In the genomic region with DNA sequence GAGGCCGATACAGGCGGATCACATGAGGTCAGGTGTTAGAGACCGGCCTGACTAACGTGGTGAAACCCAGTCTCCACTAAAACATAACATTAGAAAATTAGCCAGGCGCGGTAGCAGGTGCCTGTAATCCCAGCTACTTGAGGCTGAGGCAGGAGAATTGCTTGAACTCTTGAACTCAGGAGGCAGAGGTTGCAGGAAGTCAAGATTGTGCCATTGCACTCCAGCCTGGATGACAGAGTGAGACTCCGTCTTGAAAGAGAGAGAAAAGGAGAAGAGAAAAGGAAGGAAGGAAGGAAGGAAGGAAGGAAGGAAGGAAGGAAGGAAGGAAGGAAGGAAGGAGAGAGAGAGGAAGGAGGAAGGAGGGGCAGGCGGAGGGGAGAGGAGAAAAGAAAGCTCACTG, we compare ENCODE assay signal across 30 cellular contexts. TPM values are rescaled to one million over a fixed set of nuclear protein-coding genes. Genes with fewer than 3 reads are reported as not detected.
DNase-seq lines count a peak whose midpoint lies in the region; ATAC-seq and TF ChIP-seq lines count a peak whose summit lies in the region.
"Had no signal": no experiment of that assay in that cellular context is flagged by ENCODE, and none has a peak within 500 bp of the region (broad histone marks: within the 10 kb centered on the region; RNA-seq: fewer than 3 reads in every experiment).

No MANE protein-coding gene starts in this region.

- no peak overlapping the region for H3K27ac ChIP-seq in SJCRH30
- H3K27ac ChIP-seq in transverse colon: peak overlapping the region; percentile 44 to 71 (median 53)
- H3K27ac ChIP-seq: upper lobe of right lung had no signal

- no peak for TF ChIP-seq CTCF in transverse colon (IDR thresholded peaks at IDR 0.05)

- peaks cover 44% of the 10 kb centered on the region for H3K4me1 ChIP-seq in SJCRH30
- peaks cover 4 to 82% (median 36%) of the 10 kb centered on the region in 4 donors for H3K4me1 ChIP-seq in transverse colon

- in situ Hi-C loops in Caki2 (cut with HindIII; ENCODE audit: low pct_unique_long_range_greater_than_20kb, low sequenced_read_pairs) (no loop called here), transverse colon (cut with MboI; ENCODE audit: low pct_ligation_motif_present in 1 of 4, low pct_unique_long_range_greater_than_20kb in 1 of 4, low sequenced_read_pairs in 3 of 4) (no loop called here)

- no peak for ATAC-seq in activated T-helper 17 cell treated with anti-CD3 and anti-CD28 coated beads, Interleukin-2, amount 50 U/mL, for 72 hours (replicated peaks)
- ATAC-seq: CD8-positive, alpha-beta T cell; left lobe of liver; upper lobe of right lung had no signal

- no peak for TF ChIP-seq POLR2A in transverse colon (IDR thresholded peaks at IDR 0.05)

- H3K27me3 ChIP-seq in SJCRH30 (no peaks in the 10 kb centered on the region), transverse colon (no peaks in the 10 kb centered on the region)
- H3K27me3 ChIP-seq: upper lobe of right lung had no signal

- H3K4me3 ChIP-seq in SJCRH30: no peak overlapping the region
- H3K4me3 ChIP-seq in transverse colon: no peak overlapping the region
- H3K4me3 ChIP-seq: smooth muscle cell, upper lobe of right lung had no signal

- H3K9me3 ChIP-seq in SJCRH30 (replicated peaks): no peaks in the 10 kb centered on the region
- no peaks in the 10 kb centered on the region for H3K9me3 ChIP-seq in transverse colon
- H3K9me3 ChIP-seq: upper lobe of right lung had no signal

- DNase-seq in Caki2 (ENCODE audit: low read depth) (peak; percentile 50), SJCRH30 (peak; percentile 5 to 36), left kidney (ENCODE audit: low read depth, low spot score) (peak; percentile 80), transverse colon (no peak), AG20443 (ENCODE audit: low spot score) (no peak)
- no peak for DNase-seq in stimulated activated naive CD4-positive, alpha-beta T cell treated with Interleukin-2 at 50 U/mL for 16 hours (lab: John Stamatoyannopoulos, UW)
- DNase-seq: activated CD4-positive, alpha-beta T cell treated with anti-CD3 and anti-CD28 coated beads for 4 hours; activated CD8-positive, alpha-beta memory T cell treated with anti-CD3 and anti-CD28 coated beads for 24 hours; activated gamma-delta T cell; activated naive CD8-positive, alpha-beta T cell treated with anti-CD3 and anti-CD28 coated beads, Interleukin-2, amount 10 ng/mL, durations not matched to agents 7 days and 5 days; caudate nucleus; CD8-positive, alpha-beta T cell; DMS153; endodermal cell; hypothalamus; immature natural killer cell; IMR-90; mesenchymal stem cell; NCI-H1105; NCI-H187 treated with DMSO at 0.1 percent for 48 hours; NCI-H2171 treated with DMSO at 0.1 percent for 48 hours; NCI-H524 treated with DMSO at 0.1 percent for 48 hours; SIG-M5; stimulated activated CD4-positive, alpha-beta T cell treated with anti-CD3 and anti-CD28 coated beads, Interleukin-2, amount 100 ng/mL, for 24 hours; upper lobe of right lung had no signal

- H3K9me3 Mint-ChIP-seq in activated T-helper 17 cell treated with anti-CD3 and anti-CD28 coated beads, Interleukin-2, amount 50 U/mL, for 72 hours: no peaks in the 10 kb centered on the region
- H3K9me3 Mint-ChIP-seq: activated naive CD8-positive, alpha-beta T cell treated with anti-CD3 and anti-CD28 coated beads, Interleukin-2, amount 10 ng/mL, durations not matched to agents 7 days and 5 days; CD8-positive, alpha-beta T cell; dendritic cell treated with granulocyte-macrophage colony-stimulating factor and Interleukin-4, amounts not matched to agents 40 ng/mL and 50 ng/mL, for 4 days; endodermal cell; T-helper 1 cell treated with Interleukin-12 subunit alpha and Interleukin-12 subunit beta and Interleukin-4 antibody, amounts not matched to agents 30 μg/mL and 1 μg/mL, for 36 hours had no signal

- no peak overlapping the region for H3K27ac Mint-ChIP-seq in activated T-helper 17 cell treated with anti-CD3 and anti-CD28 coated beads, Interleukin-2, amount 50 U/mL, for 72 hours
- H3K27ac Mint-ChIP-seq: activated naive CD8-positive, alpha-beta T cell treated with anti-CD3 and anti-CD28 coated beads, Interleukin-2, amount 10 ng/mL, durations not matched to agents 7 days and 5 days; CD8-positive, alpha-beta T cell; dendritic cell treated with granulocyte-macrophage colony-stimulating factor and Interleukin-4, amounts not matched to agents 40 ng/mL and 50 ng/mL, for 4 days; endodermal cell; immature natural killer cell; T-helper 1 cell treated with Interleukin-12 subunit alpha and Interleukin-12 subunit beta and Interleukin-4 antibody, amounts not matched to agents 30 μg/mL and 1 μg/mL, for 36 hours had no signal

- H3K36me3 ChIP-seq in SJCRH30 (no peaks in the 10 kb centered on the region), transverse colon (no peaks in the 10 kb centered on the region)
- H3K36me3 ChIP-seq: upper lobe of right lung had no signal

- H3K4me3 Mint-ChIP-seq in activated T-helper 17 cell treated with anti-CD3 and anti-CD28 coated beads, Interleukin-2, amount 50 U/mL, for 72 hours: no peak overlapping the region
- H3K4me3 Mint-ChIP-seq: activated naive CD8-positive, alpha-beta T cell treated with anti-CD3 and anti-CD28 coated beads, Interleukin-2, amount 10 ng/mL, durations not matched to agents 7 days and 5 days; CD8-positive, alpha-beta T cell; dendritic cell treated with granulocyte-macrophage colony-stimulating factor and Interleukin-4, amounts not matched to agents 40 ng/mL and 50 ng/mL, for 4 days; endodermal cell; immature natural killer cell; T-helper 1 cell treated with Interleukin-12 subunit alpha and Interleukin-12 subunit beta and Interleukin-4 antibody, amounts not matched to agents 30 μg/mL and 1 μg/mL, for 36 hours had no signal

- no peak for TF ChIP-seq EP300 in transverse colon (IDR thresholded peaks at IDR 0.05; ENCODE audit: low read depth)

- intact Hi-C loops in transverse colon (cut with DNase I; ENCODE audit: low total_unique reads): no loop called here

- 57 to 65% methylated on average over 7 to 8 of the region's 8 CpGs for WGBS in transverse colon (ENCODE audit: low coverage in 1 of 2), 2 donors

- H3K27me3 Mint-ChIP-seq in activated T-helper 17 cell treated with anti-CD3 and anti-CD28 coated beads, Interleukin-2, amount 50 U/mL, for 72 hours: peaks cover 9% of the 10 kb centered on the region
- H3K27me3 Mint-ChIP-seq: activated naive CD8-positive, alpha-beta T cell treated with anti-CD3 and anti-CD28 coated beads, Interleukin-2, amount 10 ng/mL, durations not matched to agents 7 days and 5 days; dendritic cell treated with granulocyte-macrophage colony-stimulating factor and Interleukin-4, amounts not matched to agents 40 ng/mL and 50 ng/mL, for 4 days had no signal

- no peaks in the 10 kb centered on the region for H3K4me1 Mint-ChIP-seq in activated T-helper 17 cell treated with anti-CD3 and anti-CD28 coated beads, Interleukin-2, amount 50 U/mL, for 72 hours
- H3K4me1 Mint-ChIP-seq: activated naive CD8-positive, alpha-beta T cell treated with anti-CD3 and anti-CD28 coated beads, Interleukin-2, amount 10 ng/mL, durations not matched to agents 7 days and 5 days; immature natural killer cell had no signal

- no peaks in the 10 kb centered on the region for H3K36me3 Mint-ChIP-seq in activated T-helper 17 cell treated with anti-CD3 and anti-CD28 coated beads, Interleukin-2, amount 50 U/mL, for 72 hours (ENCODE audit: low read depth)
- H3K36me3 Mint-ChIP-seq: activated naive CD8-positive, alpha-beta T cell treated with anti-CD3 and anti-CD28 coated beads, Interleukin-2, amount 10 ng/mL, durations not matched to agents 7 days and 5 days; CD8-positive, alpha-beta T cell; immature natural killer cell had no signal

RNA-seq across cellular contexts. Expression of gene MYO10, which starts 45.0 kb away (rescaled TPM):
- 27.8 and 44.0 TPM in 2 replicates for total RNA-seq in Caki2 (2014; rRNA removed; shearing (Covaris generic); ENCODE audit: low replicate concordance)
- total RNA-seq in SJCRH30 (2014; rRNA removed; shearing (Covaris generic)): 9.3 and 9.4 TPM in 2 replicates
- total RNA-seq in transverse colon: 100 to 1,000 TPM in 1 of 4 donors, 10 to 100 TPM in 3; 51.6 to 190 (median 72.9) TPM
- under 1 TPM; 0.34 to 0.80 TPM for total RNA-seq in activated T-helper 17 cell treated with anti-CD3 and anti-CD28 coated beads, Interleukin-2, amount 50 U/mL, for 72 hours
- total RNA-seq: activated naive CD8-positive, alpha-beta T cell treated with anti-CD3 and anti-CD28 coated beads, Interleukin-2, amount 10 ng/mL, durations not matched to agents 7 days and 5 days; CD8-positive, alpha-beta T cell had no signal

Comparison
In these comparisons a context has a peak if more than half of its experiments do, and no peak if none do; other contexts are left out.
1. DNase-seq: peak in Caki2 (single experiment), SJCRH30 (2 of 2) and left kidney (single experiment); none in transverse colon (single experiment), AG20443 (single experiment) and stimulated activated naive CD4-positive, alpha-beta T cell treated with Interleukin-2 at 50 U/mL for 16 hours (single experiment).